8 cellular contexts compared by ENCODE assay signal in genomic region chr17:18141210-18141803, GRCh38. TPM values are rescaled to one million over a fixed set of nuclear protein-coding genes. Genes with fewer than 3 reads are reported as not detected.
A peak's percentile ranks its signal among the peaks of the same experiment; 100 is the strongest.
DNase-seq lines count a peak whose midpoint lies in the region; ATAC-seq and TF ChIP-seq lines count a peak whose summit lies in the region.

No MANE protein-coding gene starts in this region.

- in situ Hi-C loops in astrocyte of the cerebellum (cut with HindIII; ENCODE audit: low sequenced_read_pairs), result no loop called here

- no peak overlapping the region for H3K27ac Mint-ChIP-seq in stimulated activated effector memory CD8-positive, alpha-beta T cell treated with anti-CD3 and anti-CD28 coated beads, Interleukin-12 subunit alpha, Interleukin-12 subunit beta, amount 100 ng/mL, for 72 hours

- no TSS peak for BruUV-seq in HCT116 (replicated peaks; lab: Mats Ljungman, UMichigan)

- CTCF ChIA-PET in HCT116 (lab: Charles Lee), result interaction anchor here (0.8 to 5.7 kb wide), 2 partner anchors 12 to 75 kb away, joined by 4 to 27 read pairs; no protein-coding TSS in a partner anchor

- POLR2A ChIA-PET in HCT116 (lab: Charles Lee), result interaction anchor here (0.6 kb wide), 1 partner anchor 28 kb away, joined by 5 read pairs; no protein-coding TSS in a partner anchor

- no peaks in the 10 kb centered on the region for H3K36me3 Mint-ChIP-seq in stimulated activated effector memory CD8-positive, alpha-beta T cell treated with anti-CD3 and anti-CD28 coated beads, Interleukin-12 subunit alpha, Interleukin-12 subunit beta, amount 100 ng/mL, for 72 hours

- H3K4me2 ChIP-seq in HCT116 (ENCODE audit: low read length), result peak overlapping the region; percentile 4; the same call in 1 of the 2 replicates

- H3K4me1 ChIP-seq in HCT116 (ENCODE audit: control insufficient read depth in 1 of 2, insufficient read depth in 2 of 2, low read length in 2 of 2), result no peaks in the 10 kb centered on the region

- no peaks in the 10 kb centered on the region for H4K20me1 ChIP-seq in HCT116 (ENCODE audit: insufficient read depth)

- TF ChIP-seq CTCF in HCT116 (IDR thresholded peaks at IDR 0.05 in 2 of 3, conservative IDR thresholded peaks at IDR 0.05 in 1 of 3; ENCODE audit: borderline replicate concordance in 1 of 3, insufficient read depth in 1 of 3, low read depth in 2 of 3, low read length in 2 of 3), result peak; percentile 44 to 67 (median 55); a peak in 5 of 6 replicates
- peak; percentile 50 for TF ChIP-seq CTCF in astrocyte of the cerebellum (IDR thresholded peaks at IDR 0.05; ENCODE audit: low read depth, low read length, missing control alignments)

- no peaks in the 10 kb centered on the region for H3K79me2 ChIP-seq in HCT116 (ENCODE audit: insufficient read depth, low read length)

- DNase-seq in DMS 273 (lab: John Stamatoyannopoulos, UW; ENCODE audit: unreplicated experiment) (peak; percentile 76), HCT116 (ENCODE audit: low read depth, low spot score) (no peak), OCI-M1 (lab: John Stamatoyannopoulos, UW) (peak; percentile 73), astrocyte of the cerebellum (ENCODE audit: low read depth) (peak; percentile 28), iPS-NIHi11 (ENCODE audit: low spot score) (peak; percentile 52)
- peak; percentile 30 to 56 for DNase-seq in stimulated activated effector memory CD8-positive, alpha-beta T cell treated with anti-CD3 and anti-CD28 coated beads, Interleukin-12 subunit alpha, Interleukin-12 subunit beta, amount 100 ng/mL, for 72 hours (ENCODE audit: low spot score in 2 of 2)

- no peaks in the 10 kb centered on the region for H3K27me3 ChIP-seq in HCT116 (ENCODE audit: insufficient read depth, low read length)

- H2AFZ ChIP-seq in HCT116 (ENCODE audit: low read depth, low read length, poor library complexity, severe bottlenecking), result no peak overlapping the region

- no peak overlapping the region for H3K9ac ChIP-seq in HCT116 (ENCODE audit: low read length)

- TF ChIP-seq POLR2A in HCT116 (IDR thresholded peaks at IDR 0.05; ENCODE audit: borderline replicate concordance, extremely low read depth, insufficient read depth, insufficient read length), result no peak

- H3K9me3 ChIP-seq in HCT116 (ENCODE audit: control insufficient read depth in 1 of 2, insufficient read depth in 1 of 2, low read depth in 1 of 2, low read length in 2 of 2), result no peaks in the 10 kb centered on the region

- no peaks in the 10 kb centered on the region for H3K4me1 Mint-ChIP-seq in stimulated activated effector memory CD8-positive, alpha-beta T cell treated with anti-CD3 and anti-CD28 coated beads, Interleukin-12 subunit alpha, Interleukin-12 subunit beta, amount 100 ng/mL, for 72 hours

- no peaks in the 10 kb centered on the region for H3K9me3 Mint-ChIP-seq in stimulated activated effector memory CD8-positive, alpha-beta T cell treated with anti-CD3 and anti-CD28 coated beads, Interleukin-12 subunit alpha, Interleukin-12 subunit beta, amount 100 ng/mL, for 72 hours

- intact Hi-C loops in HCT116 (cut with micrococcal nuclease), result loop anchor here (2.0 to 5.0 kb wide), 2 partner anchors 15 to 76 kb away; no protein-coding TSS in a partner anchor

- TF ChIP-seq RAD21 in HCT116 (IDR thresholded peaks at IDR 0.05; ENCODE audit: low read depth), result peak; percentile 70

- H3K9me2 ChIP-seq in HCT116 (ENCODE audit: insufficient read depth), result no peaks in the 10 kb centered on the region

- H3K4me3 ChIP-seq in HCT116 (replicated peaks in 1 of 2; ENCODE audit: low read depth in 1 of 2, low read length in 2 of 2) (no peak overlapping the region), astrocyte of the cerebellum (ENCODE audit: low read depth, low read length) (no peak overlapping the region)

- RAD21 ChIA-PET in HCT116 (lab: Charles Lee; ENCODE audit: low non-redundant PET in 1 of 2, low total read pairs in 2 of 2, uncharacterized antibody in 2 of 2, unreplicated experiment in 2 of 2), result no interaction called here

- no peak overlapping the region for H3K4me3 Mint-ChIP-seq in stimulated activated effector memory CD8-positive, alpha-beta T cell treated with anti-CD3 and anti-CD28 coated beads, Interleukin-12 subunit alpha, Interleukin-12 subunit beta, amount 100 ng/mL, for 72 hours

- no peaks in the 10 kb centered on the region for H3K36me3 ChIP-seq in HCT116 (ENCODE audit: control insufficient read depth in 1 of 2, insufficient read depth in 2 of 2, low read length in 2 of 2)

- H3K27ac ChIP-seq in HCT116 (ENCODE audit: low read depth, low read length), result no peak overlapping the region

- ATAC-seq in HCT116 (peak; percentile 52), GM21786 (IDR thresholded peaks at IDR 0.05; ENCODE audit: unreplicated experiment) (no peak), GM18511 (IDR thresholded peaks at IDR 0.05; ENCODE audit: unreplicated experiment) (no peak)
- peak; percentile 47 for ATAC-seq in stimulated activated effector memory CD8-positive, alpha-beta T cell treated with anti-CD3 and anti-CD28 coated beads, Interleukin-12 subunit alpha, Interleukin-12 subunit beta, amount 100 ng/mL, for 72 hours

TF ChIP-seq in HCT116, 20 proteins besides CTCF, POLR2A, EP300 and RAD21 (continues in another document):
- TF ChIP-seq ATF3 (IDR thresholded peaks at IDR 0.05) (no peak), ZFX (IDR thresholded peaks at IDR 0.05) (no peak), SIN3A (IDR thresholded peaks at IDR 0.05; ENCODE audit: low read depth) (no peak), CBX3 (IDR thresholded peaks at IDR 0.05; ENCODE audit: low read depth) (no peak), POLR2AphosphoS5 (IDR thresholded peaks at IDR 0.05; ENCODE audit: low read depth, low read length) (no peak), ZBTB33 (IDR thresholded peaks at IDR 0.05; ENCODE audit: extremely low read depth, insufficient replicate concordance, low read length) (no peak), CEBPB (IDR thresholded peaks at IDR 0.05; ENCODE audit: low read depth) (no peak), EGR1 (IDR thresholded peaks at IDR 0.05; ENCODE audit: low read depth) (no peak), EZH2phosphoT487 (IDR thresholded peaks at IDR 0.05; ENCODE audit: borderline replicate concordance) (no peak), SRF (IDR thresholded peaks at IDR 0.05; ENCODE audit: low read depth) (no peak), SP1 (IDR thresholded peaks at IDR 0.05; ENCODE audit: low read depth) (no peak), YY1 (IDR thresholded peaks at IDR 0.05; ENCODE audit: extremely low read depth, insufficient replicate concordance, low read depth, low read length) (no peak), ELF1 (IDR thresholded peaks at IDR 0.05; ENCODE audit: borderline replicate concordance, low read depth) (no peak), ZNF274 (IDR thresholded peaks at IDR 0.05; ENCODE audit: low read depth, low read length) (no peak), JUND (IDR thresholded peaks at IDR 0.05) (no peak)
- TF ChIP-seq, protein P1, sequence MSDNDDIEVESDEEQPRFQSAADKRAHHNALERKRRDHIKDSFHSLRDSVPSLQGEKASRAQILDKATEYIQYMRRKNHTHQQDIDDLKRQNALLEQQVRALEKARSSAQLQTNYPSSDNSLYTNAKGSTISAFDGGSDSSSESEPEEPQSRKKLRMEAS (IDR thresholded peaks at IDR 0.05), result no peak
- TF ChIP-seq, protein P2, sequence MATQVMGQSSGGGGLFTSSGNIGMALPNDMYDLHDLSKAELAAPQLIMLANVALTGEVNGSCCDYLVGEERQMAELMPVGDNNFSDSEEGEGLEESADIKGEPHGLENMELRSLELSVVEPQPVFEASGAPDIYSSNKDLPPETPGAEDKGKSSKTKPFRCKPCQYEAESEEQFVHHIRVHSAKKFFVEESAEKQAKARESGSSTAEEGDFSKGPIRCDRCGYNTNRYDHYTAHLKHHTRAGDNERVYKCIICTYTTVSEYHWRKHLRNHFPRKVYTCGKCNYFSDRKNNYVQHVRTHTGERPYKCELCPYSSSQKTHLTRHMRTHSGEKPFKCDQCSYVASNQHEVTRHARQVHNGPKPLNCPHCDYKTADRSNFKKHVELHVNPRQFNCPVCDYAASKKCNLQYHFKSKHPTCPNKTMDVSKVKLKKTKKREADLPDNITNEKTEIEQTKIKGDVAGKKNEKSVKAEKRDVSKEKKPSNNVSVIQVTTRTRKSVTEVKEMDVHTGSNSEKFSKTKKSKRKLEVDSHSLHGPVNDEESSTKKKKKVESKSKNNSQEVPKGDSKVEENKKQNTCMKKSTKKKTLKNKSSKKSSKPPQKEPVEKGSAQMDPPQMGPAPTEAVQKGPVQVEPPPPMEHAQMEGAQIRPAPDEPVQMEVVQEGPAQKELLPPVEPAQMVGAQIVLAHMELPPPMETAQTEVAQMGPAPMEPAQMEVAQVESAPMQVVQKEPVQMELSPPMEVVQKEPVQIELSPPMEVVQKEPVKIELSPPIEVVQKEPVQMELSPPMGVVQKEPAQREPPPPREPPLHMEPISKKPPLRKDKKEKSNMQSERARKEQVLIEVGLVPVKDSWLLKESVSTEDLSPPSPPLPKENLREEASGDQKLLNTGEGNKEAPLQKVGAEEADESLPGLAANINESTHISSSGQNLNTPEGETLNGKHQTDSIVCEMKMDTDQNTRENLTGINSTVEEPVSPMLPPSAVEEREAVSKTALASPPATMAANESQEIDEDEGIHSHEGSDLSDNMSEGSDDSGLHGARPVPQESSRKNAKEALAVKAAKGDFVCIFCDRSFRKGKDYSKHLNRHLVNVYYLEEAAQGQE (IDR thresholded peaks at IDR 0.05; ENCODE audit: low read depth), result no peak

RNA-seq across cellular contexts. Expression of gene MYO15A, which starts 32.8 kb away (rescaled TPM):
- total RNA-seq in HCT116 (2021; ENCODE audit: unreplicated experiment), result 2.8 TPM
- polyA plus RNA-seq in HCT116 (2012), result 5.4 and 5.7 TPM in 2 replicates

RNA-seq across cellular contexts. Expression of gene ALKBH5, which starts 42.3 kb away (rescaled TPM):
- 97.8 TPM for total RNA-seq in HCT116 (2021; ENCODE audit: unreplicated experiment)
- 50.9 and 54.4 TPM in 2 replicates for polyA plus RNA-seq in HCT116 (2012)

RNA-seq across cellular contexts. Expression of gene DRG2, which starts 53.6 kb away (rescaled TPM):
- total RNA-seq in HCT116 (2021; ENCODE audit: unreplicated experiment), result 41.0 TPM
- 32.5 and 34.5 TPM in 2 replicates for polyA plus RNA-seq in HCT116 (2012)

Comparison
In these comparisons a context has a peak if more than half of its experiments do, and no peak if none do; other contexts are left out.
1. ATAC-seq: peak in HCT116 (single experiment) and stimulated activated effector memory CD8-positive, alpha-beta T cell treated with anti-CD3 and anti-CD28 coated beads, Interleukin-12 subunit alpha, Interleukin-12 subunit beta, amount 100 ng/mL, for 72 hours (single experiment); none in GM21786 (single experiment) and GM18511 (single experiment).